8 cellular contexts compared by ENCODE assay signal in the genomic region with DNA sequence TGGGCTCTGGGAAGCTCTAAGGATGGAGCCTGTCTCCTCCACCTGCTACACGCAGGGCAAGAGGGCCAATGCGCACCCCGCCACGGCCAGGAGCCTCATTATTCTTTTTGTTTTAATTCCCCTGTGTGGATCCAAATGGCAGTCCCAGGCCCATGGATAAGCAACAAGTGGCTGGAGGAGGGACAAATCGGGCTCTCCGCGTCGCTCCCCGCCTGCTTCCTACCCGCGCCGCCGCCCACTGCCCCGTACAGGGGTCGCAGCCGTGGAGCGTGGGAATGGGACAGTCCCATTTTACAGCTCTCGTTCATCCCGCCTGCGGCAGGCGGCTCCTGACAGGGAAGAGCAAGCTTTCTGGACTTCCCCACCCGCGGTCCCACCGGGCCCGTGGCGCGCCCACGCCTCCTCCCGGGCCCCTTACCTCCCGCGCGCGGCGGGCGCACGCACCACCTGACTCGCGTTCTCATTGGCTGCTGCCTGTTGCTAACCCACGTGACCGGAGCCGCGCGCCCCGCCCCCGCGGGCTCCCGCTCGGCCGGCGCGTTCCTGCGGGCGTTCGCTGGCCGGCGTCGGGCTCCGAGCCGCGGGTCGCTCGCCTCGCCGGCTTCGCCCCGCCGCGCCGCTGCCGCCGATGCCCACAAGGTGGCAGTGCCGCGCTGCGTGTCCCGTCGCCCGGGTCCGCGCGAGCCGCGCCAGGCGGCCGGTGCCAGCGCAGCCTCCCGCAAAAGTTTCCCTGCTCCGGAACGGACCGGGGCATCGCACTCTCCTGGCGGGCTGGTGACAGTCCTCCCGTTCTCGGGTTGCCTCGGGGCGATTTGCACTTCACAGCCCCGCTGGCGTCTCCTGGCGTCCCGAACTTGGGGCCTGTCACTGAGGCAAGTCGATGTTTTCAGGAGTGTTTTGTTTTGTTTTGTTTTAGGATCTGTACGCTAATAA.
DNase-seq lines count a peak whose midpoint lies in the region; ATAC-seq and TF ChIP-seq lines count a peak whose summit lies in the region.

No MANE protein-coding gene starts in this region.

- in situ Hi-C loops in G401 (cut with HindIII; ENCODE audit: low sequenced_read_pairs) = no loop called here

- H2AFZ ChIP-seq in neural progenitor cell (replicated peaks) = peak overlapping the region; percentile 81

- H3K4me3 ChIP-seq in LNCaP clone FGC (ENCODE audit: low read depth, low read length) (peak overlapping the region; percentile 77), neural progenitor cell (peak overlapping the region; percentile 60), stomach smooth muscle (ENCODE audit: low read length in 2 of 2) (peak overlapping the region; percentile 88 to 93)

- H3F3A ChIP-seq in neural progenitor cell (ENCODE audit: low read depth) = peaks cover 9% of the 10 kb centered on the region

- H3K4me2 ChIP-seq in neural progenitor cell = peak overlapping the region; percentile 93

- H3K27me3 ChIP-seq in foreskin keratinocyte (no peaks in the 10 kb centered on the region), neural progenitor cell (peaks cover 21% of the 10 kb centered on the region), stomach smooth muscle (ENCODE audit: control insufficient read depth in 1 of 2, insufficient read depth in 2 of 2, low read length in 2 of 2) (no peaks in the 10 kb centered on the region)

- TF ChIP-seq CTCF in LNCaP clone FGC (IDR thresholded peaks at IDR 0.05; ENCODE audit: control insufficient read depth, extremely low read depth, insufficient read depth) (peak; percentile 96), foreskin keratinocyte (conservative IDR thresholded peaks at IDR 0.05) (peak; percentile 95), neural progenitor cell (IDR thresholded peaks at IDR 0.05) (peak; percentile 64)

- peak overlapping the region; percentile 85 for H3K4me3 Mint-ChIP-seq in neural progenitor cell

- no peaks in the 10 kb centered on the region for H3K79me2 ChIP-seq in neural progenitor cell (ENCODE audit: low read depth)

- H3K36me3 Mint-ChIP-seq in neural progenitor cell = no peaks in the 10 kb centered on the region

- peak; percentile 87 for ATAC-seq in foreskin keratinocyte

- H3K36me3 ChIP-seq in neural progenitor cell = no peaks in the 10 kb centered on the region
- H3K36me3 ChIP-seq in stomach smooth muscle (ENCODE audit: control insufficient read depth in 2 of 2, insufficient read depth in 2 of 2, low read length in 2 of 2) = no peaks in the 10 kb centered on the region

- H3K27me3 Mint-ChIP-seq in neural progenitor cell (ENCODE audit: insufficient read depth, low read depth) = peaks cover 21% of the 10 kb centered on the region

- H3K4me1 Mint-ChIP-seq in neural progenitor cell = peaks cover 24% of the 10 kb centered on the region

- H3K9ac ChIP-seq in neural progenitor cell (no peak overlapping the region), stomach smooth muscle (ENCODE audit: low read length in 2 of 2) (peak overlapping the region; percentile 75 to 81)

- H3K9me3 ChIP-seq in neural progenitor cell (ENCODE audit: low read depth) (no peaks in the 10 kb centered on the region), stomach smooth muscle (ENCODE audit: control insufficient read depth in 2 of 2, low read length in 2 of 2) (no peaks in the 10 kb centered on the region)

- peak overlapping the region; percentile 33 for H3K27ac Mint-ChIP-seq in neural progenitor cell

- H4K20me1 ChIP-seq in neural progenitor cell (ENCODE audit: low read depth) = no peaks in the 10 kb centered on the region

- DNase-seq in G401 (ENCODE audit: low spot score) (peak; percentile 88), H4 (ENCODE audit: low spot score) (peak; percentile 78), LNCaP clone FGC (ENCODE audit: low read depth) (peak; percentile 69), SHP77 (lab: John Stamatoyannopoulos, UW) (peak; percentile 68 to 83), activated gamma-delta T cell treated with Interleukin-2 at 50 U/mL for 16 hours (peak; percentile 87), foreskin keratinocyte (peak; percentile 49 to 64), neural progenitor cell (ENCODE audit: low spot score) (peak; percentile 94)

- H3K27ac ChIP-seq in foreskin keratinocyte (peak overlapping the region; percentile 93), neural progenitor cell (no peak overlapping the region), stomach smooth muscle (ENCODE audit: low read length) (peak overlapping the region; percentile 79)

- peaks cover 5% of the 10 kb centered on the region for H3K9me3 Mint-ChIP-seq in neural progenitor cell

- peaks cover 8% of the 10 kb centered on the region for H3K4me1 ChIP-seq in foreskin keratinocyte
- peaks cover 17% of the 10 kb centered on the region for H3K4me1 ChIP-seq in neural progenitor cell
- peaks cover 15% of the 10 kb centered on the region for H3K4me1 ChIP-seq in stomach smooth muscle (ENCODE audit: control insufficient read depth, insufficient read depth, low read length)
